ENCODE assay signal across 8 cellular contexts in the genomic region with DNA sequence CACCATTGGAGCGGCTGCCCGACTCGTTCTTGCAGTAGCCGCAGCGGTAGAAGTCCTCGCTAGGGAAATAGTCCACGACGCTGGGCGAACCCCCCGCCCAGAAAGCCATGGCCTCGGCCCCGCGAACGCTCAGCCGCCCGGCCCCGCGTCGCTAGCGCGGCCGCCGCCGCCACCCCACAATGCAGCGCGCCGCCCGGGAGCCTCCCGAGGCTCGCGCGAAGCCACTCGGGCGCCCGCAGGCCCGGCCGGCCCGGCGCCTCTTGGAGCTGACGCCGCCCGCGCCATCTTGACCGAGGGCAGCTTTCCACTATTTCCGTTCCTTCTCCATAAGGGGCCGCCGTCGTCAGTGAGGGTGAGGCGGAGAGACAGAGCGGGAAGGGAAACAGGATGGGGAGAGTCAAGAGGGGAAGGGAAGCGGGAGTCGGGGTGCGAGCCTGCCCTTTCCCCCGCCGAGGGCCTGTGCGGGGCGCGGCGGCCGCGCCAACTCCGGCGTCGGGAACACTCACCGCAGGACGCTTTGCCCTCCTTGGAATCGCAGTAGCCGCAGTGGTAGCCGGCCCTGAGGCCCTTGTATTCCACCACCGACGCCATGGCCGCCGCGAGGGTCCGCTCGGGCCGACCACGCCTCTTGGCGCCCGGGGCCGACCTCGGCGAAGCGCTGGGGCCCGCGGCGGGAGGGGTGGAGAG.
DNase-seq lines count a peak whose midpoint lies in the region; ATAC-seq and TF ChIP-seq lines count a peak whose summit lies in the region.

TSS of gene ATE1 (minus strand) at position 191 of the 687 bp plus-strand sequence. CDS start at position 109, 82 bp downstream.

- in situ Hi-C loops in GM18951 (cut with MboI; ENCODE audit: low sequenced_read_pairs, unreplicated experiment): no loop called here

- peak; percentile 55 for DNase-seq in AG09309 (ENCODE audit: low read depth)
- DNase-seq in NCI-H226: peak; percentile 69
- peak; percentile 83 for DNase-seq in activated CD4-positive, CD25-positive, alpha-beta regulatory T cell treated with anti-CD3 and anti-CD28 coated beads, Interleukin-2, amount 50 U/mL, for 72 hours
- peak; percentile 90 for DNase-seq in cerebellar cortex (ENCODE audit: low spot score)
- DNase-seq in islet precursor cell: peak; percentile 95
- peak; percentile 81 for DNase-seq in stimulated activated CD4-positive, alpha-beta T cell treated with anti-CD3 and anti-CD28 coated beads, Interleukin-12 subunit alpha, Interleukin-12 subunit beta, amount 100 ng/mL, for 4 hours

- peak within 1 kb of the TSS; percentile 57 for H3K4me3 ChIP-seq in AG09309 (ENCODE audit: control insufficient read depth, low read depth, low read length)

- peak; percentile 85 for ATAC-seq in HG03175 (IDR thresholded peaks at IDR 0.05; ENCODE audit: unreplicated experiment)

- TF ChIP-seq POLR2A in GM18951 (IDR thresholded peaks at IDR 0.05; ENCODE audit: extremely low read depth, insufficient read depth, insufficient read length): peak; percentile 91

- no peak for TF ChIP-seq CTCF in AG09309 (IDR thresholded peaks at IDR 0.05; ENCODE audit: control insufficient read depth, insufficient read depth, low read depth, low read length, missing control alignments)

Comparison
In these comparisons a context has a peak if more than half of its experiments do, and no peak if none do; other contexts are left out.
1. Peak in every context shown above with its lines: DNase-seq, ATAC-seq and H3K4me3 ChIP-seq.